8 cellular contexts compared by ENCODE assay signal in the genomic region with DNA sequence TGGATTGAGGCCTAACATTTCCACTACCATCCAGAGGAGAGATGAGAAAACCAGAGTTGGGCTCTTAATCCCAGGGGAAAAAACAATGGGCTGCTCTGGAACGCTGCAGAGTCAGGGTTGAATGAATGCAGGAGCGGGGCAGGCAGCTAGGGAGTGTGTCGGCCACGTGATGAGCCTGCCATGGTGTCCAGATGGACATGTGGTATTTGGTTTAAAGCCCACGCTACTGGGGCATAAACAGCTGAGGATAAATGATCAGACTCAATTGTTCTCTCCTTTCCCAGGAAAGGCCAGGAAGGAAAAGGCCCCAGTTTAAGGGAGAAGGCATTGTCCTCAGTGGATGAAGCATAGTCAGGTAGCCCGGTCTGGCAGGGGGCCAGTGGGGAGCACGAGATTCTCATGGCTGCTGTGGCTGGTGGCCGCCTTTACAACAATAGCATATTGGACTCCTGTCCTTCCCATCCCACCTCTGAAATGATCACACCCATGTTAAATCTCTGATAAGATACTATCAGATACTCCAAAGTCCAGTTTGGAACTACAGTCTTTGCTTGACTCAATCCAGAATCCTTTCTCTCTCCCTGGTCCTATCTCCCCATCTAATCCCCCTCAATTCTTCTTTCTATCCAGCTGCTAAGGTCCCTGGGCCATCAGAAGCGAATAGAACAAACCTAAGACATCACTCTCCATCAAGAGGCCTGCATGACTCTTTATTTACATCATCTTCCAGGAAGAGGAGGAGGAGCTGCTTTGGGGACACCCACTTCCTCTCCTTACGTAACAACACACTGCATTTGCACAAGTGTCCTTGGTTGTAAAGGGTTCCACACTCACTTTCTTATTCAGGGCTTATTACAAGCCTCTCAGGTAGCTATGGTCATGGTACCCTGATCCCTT. TPM values are rescaled to one million over a fixed set of nuclear protein-coding genes. Genes with fewer than 3 reads are reported as not detected.
DNase-seq lines count a peak whose midpoint lies in the region; ATAC-seq lines count a peak whose summit lies in the region.

No MANE protein-coding gene starts in this region.

- H3K27ac ChIP-seq in KOPT-K1 (ENCODE audit: low read depth, low read length, poor library complexity, severe bottlenecking), result peak overlapping the region; percentile 21

- H3K36me3 Mint-ChIP-seq in activated naive CD8-positive, alpha-beta T cell treated with anti-CD3 and anti-CD28 coated beads, Interleukin-2, amount 50 U/mL, for 24 hours (ENCODE audit: low read depth), result no peaks in the 10 kb centered on the region

- H3K27ac Mint-ChIP-seq in activated naive CD8-positive, alpha-beta T cell treated with anti-CD3 and anti-CD28 coated beads, Interleukin-2, amount 50 U/mL, for 24 hours, result peak overlapping the region; percentile 8

- H3K36me3 ChIP-seq in KOPT-K1 (ENCODE audit: insufficient read depth, low read length), result no peaks in the 10 kb centered on the region

- DNase-seq in Ammon's horn (ENCODE audit: low spot score) (peak; percentile 33), medulla oblongata (ENCODE audit: extremely low spot score) (peak; percentile 33), SW480 (ENCODE audit: low spot score) (no peak), occipital lobe (lab: John Stamatoyannopoulos, UW) (no peak), NCI-H187 (lab: John Stamatoyannopoulos, UW) (no peak)
- no peak for DNase-seq in activated naive CD8-positive, alpha-beta T cell treated with anti-CD3 and anti-CD28 coated beads, Interleukin-2, amount 50 U/mL, for 24 hours

- no peaks in the 10 kb centered on the region for H3K9me3 Mint-ChIP-seq in activated naive CD8-positive, alpha-beta T cell treated with anti-CD3 and anti-CD28 coated beads, Interleukin-2, amount 50 U/mL, for 24 hours

- ATAC-seq in activated naive CD8-positive, alpha-beta T cell treated with anti-CD3 and anti-CD28 coated beads, Interleukin-2, amount 50 U/mL, for 24 hours, result no peak
- no peak for ATAC-seq in HG03439 (IDR thresholded peaks at IDR 0.05; ENCODE audit: unreplicated experiment)

- H3K4me3 Mint-ChIP-seq in activated naive CD8-positive, alpha-beta T cell treated with anti-CD3 and anti-CD28 coated beads, Interleukin-2, amount 50 U/mL, for 24 hours, result no peak overlapping the region

- H3K27me3 Mint-ChIP-seq in activated naive CD8-positive, alpha-beta T cell treated with anti-CD3 and anti-CD28 coated beads, Interleukin-2, amount 50 U/mL, for 24 hours, result no peaks in the 10 kb centered on the region

- H3K4me1 Mint-ChIP-seq in activated naive CD8-positive, alpha-beta T cell treated with anti-CD3 and anti-CD28 coated beads, Interleukin-2, amount 50 U/mL, for 24 hours, result peaks cover 26% of the 10 kb centered on the region

- no peaks in the 10 kb centered on the region for H3K9me3 ChIP-seq in KOPT-K1 (ENCODE audit: insufficient read depth, low read length, poor library complexity, severe bottlenecking)

RNA-seq across cellular contexts. Expression of gene CA4, which starts 20.4 kb away (rescaled TPM):
- 1.2 TPM for total RNA-seq in occipital lobe

Comparison
In these comparisons a context has a peak if more than half of its experiments do, and no peak if none do; other contexts are left out.
1. DNase-seq: peak in Ammon's horn (single experiment) and medulla oblongata (single experiment); none in activated naive CD8-positive, alpha-beta T cell treated with anti-CD3 and anti-CD28 coated beads, Interleukin-2, amount 50 U/mL, for 24 hours (single experiment), SW480 (single experiment), occipital lobe (single experiment) and NCI-H187 (0 of 2).